ENCODE assay signal across 19 cellular contexts in genomic region chr7:69736411-69736810, GRCh38.
"Had no signal": no experiment of that assay in that cellular context is flagged by ENCODE, and none has a peak within 500 bp of the region (broad histone marks: within the 10 kb centered on the region; RNA-seq: fewer than 3 reads in every experiment).

No MANE protein-coding gene starts in this region.

- H3K27me3 ChIP-seq: brain microvascular endothelial cell, esophagus muscularis mucosa, left lung had no signal

- DNase-seq: activated CD4-positive, alpha-beta T cell treated with anti-CD3 and anti-CD28 coated beads, Interleukin-2, amount 50 U/mL, for 48 hours; activated naive CD4-positive, alpha-beta T cell treated with Interleukin-2 at 50 U/mL for 16 hours; anterior cingulate cortex; brain microvascular endothelial cell; cortex of kidney; effector CD4-positive, alpha-beta T cell; hypothalamus; kidney; left lung; mammary epithelial cell; naive B cell; stimulated activated CD4-positive, alpha-beta T cell treated with anti-CD3 and anti-CD28 coated beads, Interleukin-12 subunit alpha, Interleukin-12 subunit beta, amount 100 ng/mL, for 4 hours; stimulated activated CD4-positive, alpha-beta T cell treated with anti-CD3 and anti-CD28 coated beads, Interleukin-2, amount 100 ng/mL, for 24 hours had no signal

- H3K27ac ChIP-seq: brain microvascular endothelial cell, esophagus muscularis mucosa, left lung, parathyroid adenoma, thoracic aorta, VCaP had no signal

- H3K36me3 ChIP-seq: brain microvascular endothelial cell, esophagus muscularis mucosa, left lung, thoracic aorta had no signal

- H3K9me3 ChIP-seq: esophagus muscularis mucosa, left lung, thoracic aorta had no signal

- H3K4me3 ChIP-seq: esophagus muscularis mucosa, left lung, thoracic aorta had no signal

- ATAC-seq: activated T-helper 17 cell treated with anti-CD3 and anti-CD28 coated beads, Interleukin-2, amount 50 U/mL, for 72 hours; left lung; stimulated activated effector memory CD8-positive, alpha-beta T cell treated with anti-CD3 and anti-CD28 coated beads, Interleukin-12 subunit alpha, Interleukin-12 subunit beta, amount 100 ng/mL, for 72 hours had no signal
